In genomic region chr4:182729527-182729926, GRCh38 we compare ENCODE assay signal across 33 cellular contexts.
"Had no signal": no experiment of that assay in that cellular context is flagged by ENCODE, and none has a peak within 500 bp of the region (broad histone marks: within the 10 kb centered on the region; RNA-seq: fewer than 3 reads in every experiment).

No MANE protein-coding gene starts in this region.

- H3K4me1 ChIP-seq: ascending aorta, Peyer's patch, SJSA1 had no signal

- ATAC-seq: activated CD8-positive, alpha-beta T cell treated with anti-CD3 and anti-CD28 coated beads, Interleukin-2, amount 10 ng/mL, durations not matched to agents 7 days and 5 days; PC-3 had no signal

- H3K27me3 Mint-ChIP-seq: activated CD4-positive, alpha-beta T cell treated with anti-CD3 and anti-CD28 coated beads, Interleukin-2, amount 10 ng/mL, durations not matched to agents 24 days and 14 days; activated naive CD8-positive, alpha-beta T cell treated with anti-CD3 and anti-CD28 coated beads, Interleukin-2, amount 10 ng/mL, durations not matched to agents 7 days and 5 days had no signal

- H3K4me1 Mint-ChIP-seq: activated CD4-positive, alpha-beta T cell treated with anti-CD3 and anti-CD28 coated beads, Interleukin-2, amount 10 ng/mL, durations not matched to agents 24 days and 14 days; activated naive CD4-positive, alpha-beta T cell treated with anti-CD3 and anti-CD28 coated beads, Interleukin-2, amount 50 U/mL, for 24 hours; activated naive CD8-positive, alpha-beta T cell treated with anti-CD3 and anti-CD28 coated beads, Interleukin-2, amount 10 ng/mL, durations not matched to agents 7 days and 5 days; central memory CD8-positive, alpha-beta T cell had no signal

- H3K4me3 ChIP-seq: ascending aorta, cardiac muscle cell, Peyer's patch, SJSA1 had no signal

- DNase-seq: activated CD4-positive, alpha-beta T cell treated with anti-CD3 and anti-CD28 coated beads, Interleukin-2, amount 10 ng/mL, durations not matched to agents 24 days and 14 days; activated CD4-positive, alpha-beta T cell treated with anti-CD3 and anti-CD28 coated beads, Interleukin-2, amount 50 U/mL, for 4 hours; activated CD8-positive, alpha-beta T cell treated with anti-CD3 and anti-CD28 coated beads, Interleukin-2, amount 10 ng/mL, durations not matched to agents 7 days and 5 days; activated gamma-delta T cell; activated naive CD4-positive, alpha-beta T cell treated with Interleukin-2 at 50 U/mL for 16 hours; activated naive CD8-positive, alpha-beta T cell treated with anti-CD3 and anti-CD28 coated beads, Interleukin-2, amount 10 ng/mL, durations not matched to agents 7 days and 5 days; activated T-cell treated with anti-CD3 and anti-CD28 coated beads, Interleukin-2, amount 50 U/mL, for 24 hours; amygdala; Kasumi-1; KBM-7; MM.1S; MV-4-11; NCI-H1092; NCI-H1436 treated with DMSO at 0.1 percent for 48 hours; NCI-H187; NCI-H2029 treated with DMSO at 0.1 percent for 48 hours; NCI-H2107; NCI-H510A; NCI-H526; NCI-H748 treated with DMSO at 0.1 percent for 48 hours; NK-92 treated with Interleukin-12 subunit alpha and Interleukin-12 subunit beta, amount 100 ng/mL, for 24 hours; PC-3; Peyer's patch; RPMI8226; SHP77 treated with DMSO at 0.1 percent for 48 hours; T1000; WERI-Rb-1 had no signal

- H3K9me3 ChIP-seq: ascending aorta, Peyer's patch, SJSA1 had no signal

- H3K27ac Mint-ChIP-seq: activated CD4-positive, alpha-beta T cell treated with anti-CD3 and anti-CD28 coated beads, Interleukin-2, amount 10 ng/mL, durations not matched to agents 24 days and 14 days; activated CD8-positive, alpha-beta T cell treated with anti-CD3 and anti-CD28 coated beads, Interleukin-2, amount 10 ng/mL, durations not matched to agents 7 days and 5 days; activated naive CD4-positive, alpha-beta T cell treated with anti-CD3 and anti-CD28 coated beads, Interleukin-2, amount 50 U/mL, for 24 hours; activated naive CD8-positive, alpha-beta T cell treated with anti-CD3 and anti-CD28 coated beads, Interleukin-2, amount 10 ng/mL, durations not matched to agents 7 days and 5 days; activated T-cell treated with anti-CD3 and anti-CD28 coated beads, Interleukin-2, amount 50 U/mL, for 24 hours; activated T-helper 2 cell treated with anti-CD3 and anti-CD28 coated beads, Interferon-gamma antibody, Interleukin-2, Interleukin-4, amounts not matched to agents 10 μg/mL and 5 μg/mL and 100 μg/mL, durations not matched to agents 14 hours and 24 hours and 36 hours had no signal

- H3K27me3 ChIP-seq: ascending aorta, cardiac muscle cell, Peyer's patch, SJSA1 had no signal

- H3K36me3 ChIP-seq: ascending aorta, cardiac muscle cell, Peyer's patch, WERI-Rb-1 had no signal

- H3K36me3 Mint-ChIP-seq: activated naive CD4-positive, alpha-beta T cell treated with anti-CD3 and anti-CD28 coated beads, Interleukin-2, amount 50 U/mL, for 24 hours; activated naive CD8-positive, alpha-beta T cell treated with anti-CD3 and anti-CD28 coated beads, Interleukin-2, amount 10 ng/mL, durations not matched to agents 7 days and 5 days had no signal

- H3K4me3 Mint-ChIP-seq: activated CD4-positive, alpha-beta T cell treated with anti-CD3 and anti-CD28 coated beads, Interleukin-2, amount 10 ng/mL, durations not matched to agents 24 days and 14 days; activated CD8-positive, alpha-beta T cell treated with anti-CD3 and anti-CD28 coated beads, Interleukin-2, amount 10 ng/mL, durations not matched to agents 7 days and 5 days; activated naive CD4-positive, alpha-beta T cell treated with anti-CD3 and anti-CD28 coated beads, Interleukin-2, amount 50 U/mL, for 24 hours; activated naive CD8-positive, alpha-beta T cell treated with anti-CD3 and anti-CD28 coated beads, Interleukin-2, amount 10 ng/mL, durations not matched to agents 7 days and 5 days; activated T-cell treated with anti-CD3 and anti-CD28 coated beads, Interleukin-2, amount 50 U/mL, for 24 hours; central memory CD8-positive, alpha-beta T cell had no signal

- H3K9me3 Mint-ChIP-seq: activated CD4-positive, alpha-beta T cell treated with anti-CD3 and anti-CD28 coated beads, Interleukin-2, amount 10 ng/mL, durations not matched to agents 24 days and 14 days; activated naive CD4-positive, alpha-beta T cell treated with anti-CD3 and anti-CD28 coated beads, Interleukin-2, amount 50 U/mL, for 24 hours; activated naive CD8-positive, alpha-beta T cell treated with anti-CD3 and anti-CD28 coated beads, Interleukin-2, amount 10 ng/mL, durations not matched to agents 7 days and 5 days; activated T-cell treated with anti-CD3 and anti-CD28 coated beads, Interleukin-2, amount 50 U/mL, for 24 hours; activated T-helper 2 cell treated with anti-CD3 and anti-CD28 coated beads, Interferon-gamma antibody, Interleukin-2, Interleukin-4, amounts not matched to agents 10 μg/mL and 5 μg/mL and 100 μg/mL, durations not matched to agents 14 hours and 24 hours and 36 hours; central memory CD8-positive, alpha-beta T cell had no signal
